20 cellular contexts compared by ENCODE assay signal in the genomic region with DNA sequence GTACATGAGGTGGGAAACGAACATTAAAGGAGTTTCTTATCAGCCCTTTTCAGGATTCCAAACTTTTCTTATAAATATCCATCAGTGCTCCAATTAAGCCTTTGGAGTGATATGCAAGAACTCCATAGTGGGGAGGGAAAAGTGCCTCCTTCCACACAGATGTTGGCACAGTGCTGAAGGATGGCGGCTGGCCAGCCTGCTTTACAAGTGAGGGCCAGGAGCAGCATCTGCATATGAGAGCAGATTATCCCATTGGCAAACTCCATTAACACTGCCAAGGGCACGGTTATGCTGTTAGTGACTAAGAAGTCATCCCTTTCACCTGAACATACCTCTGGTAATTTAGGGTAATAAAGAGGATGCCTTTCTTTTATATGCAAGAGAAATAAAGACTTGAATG.
"Had no signal": no experiment of that assay in that cellular context is flagged by ENCODE, and none has a peak within 500 bp of the region (broad histone marks: within the 10 kb centered on the region; RNA-seq: fewer than 3 reads in every experiment).

No MANE protein-coding gene starts in this region.

- H3K36me3 ChIP-seq: cardiac muscle cell, heart left ventricle, lower lobe of right lung, right lobe of liver, tibial artery had no signal

- H3K27me3 ChIP-seq: cardiac muscle cell, heart left ventricle, right lobe of liver, tibial artery had no signal

- H3K4me3 ChIP-seq: cardiac muscle cell, heart left ventricle, lower lobe of right lung, mucosa of descending colon, right lobe of liver, tibial artery had no signal

- DNase-seq: activated CD4-positive, alpha-beta memory T cell treated with anti-CD3 and anti-CD28 coated beads, Interleukin-2, amount 10 ng/mL, durations not matched to agents 7 days and 5 days; activated CD4-positive, alpha-beta T cell treated with anti-CD3 and anti-CD28 coated beads, Interleukin-2, amount 10 ng/mL, durations not matched to agents 24 days and 14 days; activated effector memory CD4-positive, alpha-beta T cell treated with anti-CD3 and anti-CD28 coated beads, Interleukin-2, amount 50 U/mL, for 16 hours; activated naive CD4-positive, alpha-beta T cell treated with anti-CD3 and anti-CD28 coated beads, Interleukin-2, amount 50 U/mL, for 16 hours; activated naive CD8-positive, alpha-beta T cell treated with anti-CD3 and anti-CD28 coated beads, Interleukin-2, amount 50 U/mL, for 24 hours; activated T-cell treated with anti-CD3 and anti-CD28 coated beads, Interleukin-2, amount 50 U/mL, for 72 hours; heart left ventricle; kidney; lower lobe of right lung; mesendoderm; mucosa of descending colon; nucleus accumbens; right lobe of liver; small intestine; stimulated activated CD4-positive, alpha-beta T cell treated with anti-CD3 and anti-CD28 coated beads, Interleukin-2, amount 100 ng/mL, for 24 hours; stimulated activated naive CD8-positive, alpha-beta T cell treated with anti-CD3 and anti-CD28 coated beads, Interleukin-15, amount 100 ng/mL, for 72 hours; tibial artery had no signal

- H3K4me1 ChIP-seq: heart left ventricle, lower lobe of right lung, right lobe of liver, tibial artery had no signal

- H3K27ac ChIP-seq: cardiac muscle cell, epithelial cell of prostate, heart left ventricle, lower lobe of right lung, right lobe of liver, tibial artery, VCaP had no signal

- H3K9me3 ChIP-seq: heart left ventricle, lower lobe of right lung, tibial artery had no signal
